Comparison of ENCODE assay signal across 17 cellular contexts in genomic region chr20:47749367-47749766, GRCh38. TPM values are rescaled to one million over a fixed set of nuclear protein-coding genes. Genes with fewer than 3 reads are reported as not detected.
DNase-seq lines count a peak whose midpoint lies in the region; FAIRE-seq and TF ChIP-seq lines count a peak whose summit lies in the region.
"Had no signal": no experiment of that assay in that cellular context is flagged by ENCODE, and none has a peak within 500 bp of the region (broad histone marks: within the 10 kb centered on the region; RNA-seq: fewer than 3 reads in every experiment).

No MANE protein-coding gene starts in this region.

- H3K4me3 Mint-ChIP-seq in progenitor cell of endocrine pancreas (ENCODE audit: low read depth): no peak overlapping the region
- H3K4me3 Mint-ChIP-seq: activated CD4-positive, alpha-beta T cell treated with anti-CD3 and anti-CD28 coated beads for 36 hours; T-helper 1 cell treated with Interleukin-12 subunit alpha and Interleukin-12 subunit beta and Interleukin-4 antibody, amounts not matched to agents 30 μg/mL and 1 μg/mL, for 36 hours had no signal

- no peak overlapping the region for H3K14ac ChIP-seq in neuronal stem cell (ENCODE audit: low read length)

- no peak overlapping the region for H2BK5ac ChIP-seq in neuronal stem cell (ENCODE audit: low read length)

- H3K27ac Mint-ChIP-seq in progenitor cell of endocrine pancreas: peak overlapping the region; percentile 11
- H3K27ac Mint-ChIP-seq: activated CD4-positive, alpha-beta T cell treated with anti-CD3 and anti-CD28 coated beads for 36 hours; T-helper 1 cell treated with Interleukin-12 subunit alpha and Interleukin-12 subunit beta and Interleukin-4 antibody, amounts not matched to agents 30 μg/mL and 1 μg/mL, for 36 hours had no signal

- H4K91ac ChIP-seq in neuronal stem cell (ENCODE audit: low read depth, low read length, poor library complexity): no peak overlapping the region

- DNase-seq in DMS 273 (lab: John Stamatoyannopoulos, UW; ENCODE audit: unreplicated experiment) (peak; percentile 87), NCI-H446 treated with DMSO at 0.1 percent for 48 hours (lab: John Stamatoyannopoulos, UW) (peak; percentile 79), fibroblast of the aortic adventitia (ENCODE audit: low read depth) (peak; percentile 83), progenitor cell of endocrine pancreas (ENCODE audit: low spot score, unreplicated experiment) (no peak), urothelium cell line (ENCODE audit: low spot score) (no peak), neuronal stem cell (ENCODE audit: low spot score) (no peak), HPDE6-E6E7 (ENCODE audit: extremely low spot score) (no peak), cortex of kidney (lab: John Stamatoyannopoulos, UW) (no peak)
- DNase-seq: activated CD4-positive, alpha-beta T cell treated with anti-CD3 and anti-CD28 coated beads for 36 hours; activated T-cell treated with anti-CD3 and anti-CD28 coated beads, Interleukin-2, amount 50 U/mL, for 1 hour; colonic mucosa; mammary epithelial cell; NCI-H226; Peyer's patch had no signal

- no peak overlapping the region for H3K23ac ChIP-seq in neuronal stem cell (ENCODE audit: low read depth, low read length, poor library complexity)

- no peak overlapping the region for H2AK5ac ChIP-seq in neuronal stem cell (ENCODE audit: low read depth, low read length)

- no peak for FAIRE-seq in urothelium cell line (lab: Jason Lieb, UNC)
- FAIRE-seq: HTR-8/SVneo had no signal

- no peaks in the 10 kb centered on the region for H3K9me3 ChIP-seq in neuronal stem cell (replicated peaks in 1 of 2; ENCODE audit: control insufficient read depth in 2 of 2, insufficient read depth in 1 of 2, low read depth in 1 of 2, low read length in 2 of 2)
- H3K9me3 ChIP-seq: colonic mucosa, Peyer's patch, thoracic aorta had no signal

- H4K8ac ChIP-seq in neuronal stem cell (ENCODE audit: low read depth, low read length): no peak overlapping the region

- H3K9ac ChIP-seq in neuronal stem cell (ENCODE audit: low read depth, low read length, poor library complexity): no peak overlapping the region

- H2BK15ac ChIP-seq in neuronal stem cell (ENCODE audit: low read length): no peak overlapping the region

- no peak overlapping the region for H3K18ac ChIP-seq in neuronal stem cell (ENCODE audit: low read length)

- no CpG with 5 or more reads among the region's 4 CpGs for WGBS in neuronal stem cell (ENCODE audit: extremely low coverage in 2 of 2, insufficient read length in 2 of 2, insufficient replicate concordance in 1 of 2), 2 donors

- H3K27ac ChIP-seq in neuronal stem cell (replicated peaks; ENCODE audit: low read length): no peak overlapping the region
- H3K27ac ChIP-seq: colonic mucosa, thoracic aorta had no signal

- H3K27me3 Mint-ChIP-seq in progenitor cell of endocrine pancreas: no peaks in the 10 kb centered on the region
- H3K27me3 Mint-ChIP-seq: activated CD4-positive, alpha-beta T cell treated with anti-CD3 and anti-CD28 coated beads for 36 hours had no signal

- H2BK12ac ChIP-seq in neuronal stem cell (ENCODE audit: low read length): no peak overlapping the region

- TF ChIP-seq CTCF in fibroblast of the aortic adventitia (IDR thresholded peaks at IDR 0.05; ENCODE audit: insufficient read depth, low read length): no peak
- TF ChIP-seq CTCF in progenitor cell of endocrine pancreas (IDR thresholded peaks at IDR 0.05; ENCODE audit: unreplicated experiment): no peak

- peaks cover 13% of the 10 kb centered on the region for H3K36me3 Mint-ChIP-seq in progenitor cell of endocrine pancreas (ENCODE audit: insufficient read depth)

- H3K4me2 ChIP-seq in neuronal stem cell (ENCODE audit: insufficient read depth, low read length, poor library complexity, severe bottlenecking): no peak overlapping the region

- peaks cover 9% of the 10 kb centered on the region for H3K4me1 Mint-ChIP-seq in progenitor cell of endocrine pancreas (ENCODE audit: low read depth)

- H3K4me3 ChIP-seq in fibroblast of the aortic adventitia (ENCODE audit: low read depth, low read length) (no peak overlapping the region), neuronal stem cell (ENCODE audit: low read length in 2 of 2) (no peak overlapping the region)
- H3K4me3 ChIP-seq: colonic mucosa, Peyer's patch, thoracic aorta had no signal

- no peaks in the 10 kb centered on the region for H3K27me3 ChIP-seq in neuronal stem cell (ENCODE audit: control insufficient read depth in 3 of 3, insufficient read depth in 3 of 3, low read depth in 1 of 3, low read length in 3 of 3)
- H3K27me3 ChIP-seq: colonic mucosa, Peyer's patch had no signal

- H3K4ac ChIP-seq in neuronal stem cell (ENCODE audit: low read length): no peak overlapping the region

- H3K4me1 ChIP-seq in neuronal stem cell (ENCODE audit: control insufficient read depth in 2 of 2, insufficient read depth in 1 of 2, low read depth in 1 of 2, low read length in 2 of 2): peaks cover 0 to 2% of the 10 kb centered on the region in 2 donors
- H3K4me1 ChIP-seq: colonic mucosa, Peyer's patch had no signal

- H3K79me1 ChIP-seq in neuronal stem cell (ENCODE audit: low read depth, low read length): no peaks in the 10 kb centered on the region

- H3K9me3 Mint-ChIP-seq in progenitor cell of endocrine pancreas (ENCODE audit: low read depth): no peaks in the 10 kb centered on the region
- H3K9me3 Mint-ChIP-seq: T-helper 1 cell treated with Interleukin-12 subunit alpha and Interleukin-12 subunit beta and Interleukin-4 antibody, amounts not matched to agents 30 μg/mL and 1 μg/mL, for 36 hours had no signal

- H2BK120ac ChIP-seq in neuronal stem cell (ENCODE audit: low read depth, low read length): no peak overlapping the region

- H2AFZ ChIP-seq in neuronal stem cell (ENCODE audit: low read length): no peak overlapping the region

- H3K36me3 ChIP-seq in neuronal stem cell (replicated peaks in 1 of 2; ENCODE audit: control insufficient read depth in 2 of 2, insufficient read depth in 2 of 2, low read length in 2 of 2): peaks cover 0 to 14% of the 10 kb centered on the region in 2 donors
- H3K36me3 ChIP-seq: colonic mucosa, Peyer's patch, thoracic aorta had no signal

RNA-seq across cellular contexts. Expression of gene SULF2, which starts 35.9 kb away (rescaled TPM):
- total RNA-seq in fibroblast of the aortic adventitia (ENCODE audit: low replicate concordance) (1.9 and 55.8 TPM in 2 replicates), progenitor cell of endocrine pancreas (94.5 and 104 TPM in 2 replicates)
- polyA plus RNA-seq in neuronal stem cell (2013, experiment 1 of 2): 46.1 TPM
- 48.2 TPM for polyA plus RNA-seq in neuronal stem cell (2013, experiment 2 of 2)

Comparison
In these comparisons a context has a peak if more than half of its experiments do, and no peak if none do; other contexts are left out.
1. DNase-seq: peak in DMS 273 (single experiment), NCI-H446 treated with DMSO at 0.1 percent for 48 hours (single experiment) and fibroblast of the aortic adventitia (single experiment); none in progenitor cell of endocrine pancreas (single experiment), urothelium cell line (single experiment), neuronal stem cell (single experiment), HPDE6-E6E7 (single experiment) and cortex of kidney (single experiment).